14 cellular contexts compared by ENCODE assay signal in genomic region chr4:114057746-114058145, GRCh38.
"Had no signal": no experiment of that assay in that cellular context is flagged by ENCODE, and none has a peak within 500 bp of the region (broad histone marks: within the 10 kb centered on the region; RNA-seq: fewer than 3 reads in every experiment).

No MANE protein-coding gene starts in this region.

- H3K4me1 ChIP-seq: adrenal gland, suprapubic skin, transverse colon, uterus had no signal

- DNase-seq: activated CD4-positive, alpha-beta T cell treated with anti-CD3 and anti-CD28 coated beads, Interleukin-2, amount 50 U/mL, for 48 hours; activated gamma-delta T cell treated with Interleukin-2 at 50 U/mL for 16 hours; activated T-cell treated with anti-CD3 and anti-CD28 coated beads for 4 hours; adrenal gland; caudate nucleus; effector memory CD8-positive, alpha-beta T cell; left colon; occipital lobe; stimulated activated CD4-positive, alpha-beta T cell treated with anti-CD3 and anti-CD28 coated beads, Interleukin-2, amount 100 ng/mL, for 48 hours; transverse colon; uterus had no signal

- H3K27ac ChIP-seq: adrenal gland, suprapubic skin, transverse colon, uterus had no signal

- ATAC-seq: activated naive CD4-positive, alpha-beta T cell treated with anti-CD3 and anti-CD28 coated beads, Interleukin-2, amount 50 U/mL, for 72 hours; effector memory CD8-positive, alpha-beta T cell; left colon had no signal

- H3K4me3 ChIP-seq: adrenal gland, suprapubic skin, transverse colon, uterus had no signal

- H3K36me3 ChIP-seq: adrenal gland, suprapubic skin, transverse colon, uterus had no signal

- H3K9me3 ChIP-seq: suprapubic skin, transverse colon, uterus had no signal

- FAIRE-seq: TTC549 had no signal

- H3K27me3 ChIP-seq: adrenal gland, suprapubic skin, transverse colon, uterus had no signal
